ENCODE assay signal across 8 cellular contexts in the genomic region with DNA sequence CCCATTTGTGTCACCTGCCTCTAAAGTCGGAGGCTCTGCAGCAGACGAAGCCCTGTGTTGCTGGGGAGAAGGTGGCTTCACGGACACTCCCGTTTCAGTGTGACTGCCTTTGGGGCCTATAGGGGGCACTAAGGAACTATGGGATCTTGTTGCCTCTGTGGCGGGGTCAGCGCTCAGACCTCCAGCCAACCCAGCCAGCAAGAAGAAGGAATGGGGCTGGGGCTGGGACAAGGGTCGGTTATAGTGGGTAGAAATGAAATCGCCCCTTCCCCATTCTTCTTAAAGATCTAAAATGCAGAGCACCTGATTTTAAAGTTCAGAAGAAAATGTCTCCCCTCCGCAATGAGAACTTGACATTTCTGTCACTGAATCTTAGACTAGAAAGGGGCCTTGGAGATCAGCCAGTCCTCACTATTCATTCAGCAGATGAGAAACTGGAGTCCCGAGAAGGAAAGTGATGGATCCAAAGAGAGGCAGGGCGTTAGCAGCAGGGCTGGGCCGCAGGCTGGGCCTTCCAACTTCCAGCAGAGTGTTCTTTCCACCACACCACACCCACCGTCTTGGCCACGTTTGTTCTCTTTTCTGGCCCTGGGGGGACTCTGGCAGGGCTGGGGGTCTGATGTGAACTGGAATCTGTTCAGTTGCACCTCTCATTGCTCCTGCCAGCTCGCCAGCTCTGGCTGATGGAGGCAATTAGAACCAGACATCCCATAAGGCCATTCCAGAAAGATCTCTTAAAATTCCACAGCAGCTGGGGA.
DNase-seq lines count a peak whose midpoint lies in the region; ATAC-seq, FAIRE-seq and TF ChIP-seq lines count a peak whose summit lies in the region.

No MANE protein-coding gene starts in this region.

- TF ChIP-seq RAD21 in A549 (conservative IDR thresholded peaks at IDR 0.05 in 1 of 2, IDR thresholded peaks at IDR 0.05 in 1 of 2): peak; percentile 87

- no peak for TF ChIP-seq POLR2A in A549 (IDR thresholded peaks at IDR 0.05; ENCODE audit: low read length)
- no peak for TF ChIP-seq POLR2A in sigmoid colon (IDR thresholded peaks at IDR 0.05)

- H3K27me3 ChIP-seq in sigmoid colon: no peaks in the 10 kb centered on the region

- CTCF ChIA-PET in A549 (lab: Yijun Ruan, JAX): interaction anchor here (0.6 to 14.7 kb wide), 16 partner anchors 8 to 556 kb away, joined by 3 to 213 read pairs (median 4); partner anchors contain the start of gene HES1

- H3K36me3 ChIP-seq in sigmoid colon: no peaks in the 10 kb centered on the region

- no peaks in the 10 kb centered on the region for H3K9me3 ChIP-seq in A549
- H3K9me3 ChIP-seq in sigmoid colon: no peaks in the 10 kb centered on the region

- H3K4me1 ChIP-seq in A549: peaks cover 18% of the 10 kb centered on the region
- peaks cover 3 to 18% (median 11%) of the 10 kb centered on the region in 4 donors for H3K4me1 ChIP-seq in sigmoid colon

- H3K27ac ChIP-seq in A549 (peak overlapping the region; percentile 53 to 66; a peak in 4 of 6 replicates), sigmoid colon (peak overlapping the region; percentile 30 to 61 (median 47))

- peak; percentile 61 for TF ChIP-seq CTCF in A549 (IDR thresholded peaks at IDR 0.05)
- peak; percentile 73 for TF ChIP-seq CTCF in GM12865 (IDR thresholded peaks at IDR 0.05; ENCODE audit: insufficient read depth, low read depth, low read length, missing control alignments)
- peak; percentile 25 to 81 (median 74) for TF ChIP-seq CTCF in sigmoid colon (IDR thresholded peaks at IDR 0.05)

- POLR2A ChIA-PET in A549 (lab: Yijun Ruan, JAX): interaction anchor here (1.0 to 1.1 kb wide), 2 partner anchors 283 to 346 kb away, joined by 3 to 4 read pairs; no protein-coding TSS in a partner anchor

- H3K4me3 ChIP-seq in A549: no peak overlapping the region
- no peak overlapping the region for H3K4me3 ChIP-seq in GM12865 (ENCODE audit: low read depth, low read length)
- H3K4me3 ChIP-seq in sigmoid colon: no peak overlapping the region

- DNase-seq in A549 (ENCODE audit: low read depth in 1 of 2, low spot score in 1 of 2) (peak; percentile 63 to 74), GM12865 (ENCODE audit: low read depth) (peak; percentile 66), NCI-H345 (lab: John Stamatoyannopoulos, UW) (peak; percentile 53), amniotic epithelial cell (ENCODE audit: low read depth) (peak; percentile 60), hepatic stellate cell (ENCODE audit: low spot score) (peak; percentile 69), sigmoid colon (peak; percentile 84), T-helper 9 cell (no peak)

- TF ChIP-seq EP300 in A549 (IDR thresholded peaks at IDR 0.05) (no peak), sigmoid colon (IDR thresholded peaks at IDR 0.05) (no peak)

- intact Hi-C loops in sigmoid colon (cut with DNase I): loop anchor here (2.0 to 10.0 kb wide), 4 partner anchors 176 to 526 kb away; no protein-coding TSS in a partner anchor

- peak overlapping the region; percentile 19; the same call in 1 of the 3 replicates for H3K4me2 ChIP-seq in A549

- ATAC-seq in A549 (peak; percentile 88 to 97), HG02885 (IDR thresholded peaks at IDR 0.05; ENCODE audit: poor library complexity, unreplicated experiment) (peak; percentile 89)

- no peak for FAIRE-seq in A549 (lab: Jason Lieb, UNC)

- 45% methylated on average over 15 of the region's 15 CpGs for WGBS in A549 (ENCODE audit: missing lambda C conversion rate)
- 22 to 36% methylated on average over 15 of the region's 15 CpGs for WGBS in sigmoid colon, 2 donors

TF ChIP-seq in A549, 52 proteins besides CTCF, POLR2A, EP300 and RAD21:
- TF ChIP-seq RFX5 (IDR thresholded peaks at IDR 0.05) (0 out of 2 replicates have a peak, but pooled peaks have one; percentile 26), SMC3 (IDR thresholded peaks at IDR 0.05) (peak; percentile 84)
- TF ChIP-seq, protein P1, sequence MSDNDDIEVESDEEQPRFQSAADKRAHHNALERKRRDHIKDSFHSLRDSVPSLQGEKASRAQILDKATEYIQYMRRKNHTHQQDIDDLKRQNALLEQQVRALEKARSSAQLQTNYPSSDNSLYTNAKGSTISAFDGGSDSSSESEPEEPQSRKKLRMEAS (IDR thresholded peaks at IDR 0.05): peak; percentile 18; the same call in 1 of the 2 replicates
- TF ChIP-seq, protein P2, sequence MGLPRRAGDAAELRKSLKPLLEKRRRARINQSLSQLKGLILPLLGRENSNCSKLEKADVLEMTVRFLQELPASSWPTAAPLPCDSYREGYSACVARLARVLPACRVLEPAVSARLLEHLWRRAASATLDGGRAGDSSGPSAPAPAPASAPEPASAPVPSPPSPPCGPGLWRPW (IDR thresholded peaks at IDR 0.05): no peak
